ENCODE assay signal across 8 cellular contexts in the genomic region with DNA sequence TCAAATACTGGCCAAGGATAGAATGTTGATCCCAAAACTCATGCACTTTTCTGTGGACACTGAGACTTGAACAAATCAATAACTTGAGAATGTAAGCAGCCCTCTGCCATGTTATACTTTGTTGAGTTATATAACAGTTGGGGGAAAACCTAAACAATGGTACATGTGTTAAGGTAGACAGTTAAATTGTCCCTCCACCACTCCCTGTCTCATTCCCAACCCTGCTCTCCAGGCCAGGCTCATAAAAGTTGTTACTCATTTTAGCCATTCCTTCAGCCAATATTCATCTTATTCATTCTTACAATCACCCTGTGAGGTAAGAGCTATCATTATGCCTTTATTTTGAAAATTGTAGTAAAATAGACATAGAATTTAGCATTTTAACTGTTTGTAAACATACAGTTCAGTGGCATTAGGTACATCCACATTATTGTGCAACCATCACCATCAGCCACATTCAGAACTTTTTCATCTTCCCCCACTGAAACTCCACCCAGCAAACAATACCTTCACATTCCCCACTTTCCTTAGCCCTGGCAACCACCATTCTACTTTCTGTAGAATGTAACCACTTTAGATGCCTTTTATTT. TPM values are rescaled to one million over a fixed set of nuclear protein-coding genes. Genes with fewer than 3 reads are reported as not detected.
DNase-seq lines count a peak whose midpoint lies in the region; ATAC-seq and TF ChIP-seq lines count a peak whose summit lies in the region.

No MANE protein-coding gene starts in this region.

- H3K4me3 Mint-ChIP-seq in osteocyte (ENCODE audit: unreplicated experiment): no peak overlapping the region
- H3K4me3 Mint-ChIP-seq in activated CD8-positive, alpha-beta memory T cell treated with anti-CD3 and anti-CD28 coated beads, Interleukin-2, amount 10 ng/mL, durations not matched to agents 7 days and 5 days: no peak overlapping the region

- DNase-seq in AG10803 (ENCODE audit: low read depth) (peak; percentile 73), NCI-H460 (ENCODE audit: extremely low read depth, low read depth) (peak; percentile 27), coronary artery (ENCODE audit: low spot score) (no peak), osteocyte (ENCODE audit: extremely low spot score, unreplicated experiment) (no peak), ecto neural progenitor cell (ENCODE audit: low spot score) (no peak), NCI-H1694 (lab: John Stamatoyannopoulos, UW) (no peak), NCI-H146 treated with DMSO at 0.1 percent for 48 hours (lab: John Stamatoyannopoulos, UW; ENCODE audit: unreplicated experiment) (no peak)
- no peak for DNase-seq in activated CD8-positive, alpha-beta memory T cell treated with anti-CD3 and anti-CD28 coated beads, Interleukin-2, amount 10 ng/mL, durations not matched to agents 7 days and 5 days

- TF ChIP-seq CTCF in AG10803 (conservative IDR thresholded peaks at IDR 0.05; ENCODE audit: low read length): no peak
- no peak for TF ChIP-seq CTCF in coronary artery (IDR thresholded peaks at IDR 0.05)
- TF ChIP-seq CTCF in osteocyte (IDR thresholded peaks at IDR 0.05): no peak

- H3K4me3 ChIP-seq in AG10803 (ENCODE audit: low read length) (no peak overlapping the region), coronary artery (no peak overlapping the region)

- H3K27ac ChIP-seq in coronary artery: peak overlapping the region; percentile 86 to 93

- H3K27ac Mint-ChIP-seq in osteocyte (ENCODE audit: unreplicated experiment): peak overlapping the region; percentile 100
- no peak overlapping the region for H3K27ac Mint-ChIP-seq in activated CD8-positive, alpha-beta memory T cell treated with anti-CD3 and anti-CD28 coated beads, Interleukin-2, amount 10 ng/mL, durations not matched to agents 7 days and 5 days

- no peaks in the 10 kb centered on the region for H3K27me3 Mint-ChIP-seq in osteocyte (ENCODE audit: unreplicated experiment)
- H3K27me3 Mint-ChIP-seq in activated CD8-positive, alpha-beta memory T cell treated with anti-CD3 and anti-CD28 coated beads, Interleukin-2, amount 10 ng/mL, durations not matched to agents 7 days and 5 days: no peaks in the 10 kb centered on the region

- CTCF ChIA-PET in activated CD8-positive, alpha-beta memory T cell treated with anti-CD3 and anti-CD28 coated beads, Interleukin-2, amount 10 ng/mL, durations not matched to agents 7 days and 5 days (lab: Charles Lee): interaction anchor here (0.8 to 1.4 kb wide), 2 partner anchors 10 to 13 kb away, joined by 3 read pairs; no protein-coding TSS in a partner anchor

- H3K36me3 Mint-ChIP-seq in osteocyte (ENCODE audit: unreplicated experiment): no peaks in the 10 kb centered on the region
- no peaks in the 10 kb centered on the region for H3K36me3 Mint-ChIP-seq in activated CD8-positive, alpha-beta memory T cell treated with anti-CD3 and anti-CD28 coated beads, Interleukin-2, amount 10 ng/mL, durations not matched to agents 7 days and 5 days

- peaks cover 50% of the 10 kb centered on the region for H3K4me1 Mint-ChIP-seq in osteocyte (ENCODE audit: unreplicated experiment)
- H3K4me1 Mint-ChIP-seq in activated CD8-positive, alpha-beta memory T cell treated with anti-CD3 and anti-CD28 coated beads, Interleukin-2, amount 10 ng/mL, durations not matched to agents 7 days and 5 days: peaks cover 32% of the 10 kb centered on the region

- peaks cover 3% of the 10 kb centered on the region for H3K9me3 Mint-ChIP-seq in osteocyte (ENCODE audit: unreplicated experiment)
- no peaks in the 10 kb centered on the region for H3K9me3 Mint-ChIP-seq in activated CD8-positive, alpha-beta memory T cell treated with anti-CD3 and anti-CD28 coated beads, Interleukin-2, amount 10 ng/mL, durations not matched to agents 7 days and 5 days (ENCODE audit: low read depth)

- ATAC-seq in activated CD8-positive, alpha-beta memory T cell treated with anti-CD3 and anti-CD28 coated beads, Interleukin-2, amount 10 ng/mL, durations not matched to agents 7 days and 5 days: no peak

RNA-seq across cellular contexts. Expression of gene IER3, which starts 38.2 kb away (rescaled TPM):
- 90.1 and 118 TPM in 2 replicates for total RNA-seq in NCI-H460 (2014; rRNA removed; shearing (Covaris generic))
- 54.8 and 57.3 TPM in 2 replicates for polyA plus RNA-seq in NCI-H460 (2014; cell fraction: nucleus; rRNA removed)
- total RNA-seq in osteocyte: 395 and 418 TPM in 2 replicates
- total RNA-seq in activated CD8-positive, alpha-beta memory T cell treated with anti-CD3 and anti-CD28 coated beads, Interleukin-2, amount 10 ng/mL, durations not matched to agents 7 days and 5 days: 10 to 100 TPM in 1 of 2 experiments, 1 to 10 TPM in 1; 10.0 to 62.7 TPM

RNA-seq across cellular contexts. Expression of gene FLOT1, which starts 40.0 kb away (rescaled TPM):
- total RNA-seq in NCI-H460 (2014; rRNA removed; shearing (Covaris generic)): 137 and 149 TPM in 2 replicates
- 108 and 142 TPM in 2 replicates for polyA plus RNA-seq in NCI-H460 (2014; cell fraction: nucleus; rRNA removed)
- 86.8 and 88.1 TPM in 2 replicates for total RNA-seq in osteocyte
- 100 to 1,000 TPM; 165 to 184 TPM for total RNA-seq in activated CD8-positive, alpha-beta memory T cell treated with anti-CD3 and anti-CD28 coated beads, Interleukin-2, amount 10 ng/mL, durations not matched to agents 7 days and 5 days

Comparison
In these comparisons a context has a peak if more than half of its experiments do, and no peak if none do; other contexts are left out.
1. DNase-seq: peak in AG10803 (single experiment) and NCI-H460 (single experiment); none in coronary artery (single experiment), osteocyte (single experiment), ecto neural progenitor cell (single experiment), activated CD8-positive, alpha-beta memory T cell treated with anti-CD3 and anti-CD28 coated beads, Interleukin-2, amount 10 ng/mL, durations not matched to agents 7 days and 5 days (single experiment), NCI-H1694 (single experiment) and NCI-H146 treated with DMSO at 0.1 percent for 48 hours (single experiment).